2 cellular contexts compared by ENCODE assay signal in genomic region chr3:63922800-63923199, GRCh38.
TF ChIP-seq lines count a peak whose summit lies in the region.

No MANE protein-coding gene starts in this region.

TF ChIP-seq in liver, 16 proteins besides CTCF, POLR2A, EP300 and RAD21:
- TF ChIP-seq HNF4G (IDR thresholded peaks at IDR 0.05) (no peak), GABPA (IDR thresholded peaks at IDR 0.05 in 1 of 2, conservative IDR thresholded peaks at IDR 0.05 in 1 of 2) (no peak), SP1 (IDR thresholded peaks at IDR 0.05) (peak; percentile 51), HNF4A (conservative IDR thresholded peaks at IDR 0.05) (peak; percentile 80 to 86), YY1 (IDR thresholded peaks at IDR 0.05) (peak; percentile 38), RXRA (IDR thresholded peaks at IDR 0.05) (peak in 1 of 2 donors; percentile 46), EGR1 (IDR thresholded peaks at IDR 0.05; ENCODE audit: low read depth in 2 of 2) (no peak), ZBTB33 (IDR thresholded peaks at IDR 0.05) (peak; percentile 57)
- TF ChIP-seq, protein P1, sequence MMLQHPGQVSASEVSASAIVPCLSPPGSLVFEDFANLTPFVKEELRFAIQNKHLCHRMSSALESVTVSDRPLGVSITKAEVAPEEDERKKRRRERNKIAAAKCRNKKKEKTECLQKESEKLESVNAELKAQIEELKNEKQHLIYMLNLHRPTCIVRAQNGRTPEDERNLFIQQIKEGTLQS (IDR thresholded peaks at IDR 0.05): no peak

TF ChIP-seq in HepG2, 621 proteins besides CTCF, POLR2A, EP300 and RAD21:
- TF ChIP-seq ZNF543 (CRISPR knock-in tag; IDR thresholded peaks at IDR 0.05) (no peak), ZNF451 (CRISPR knock-in tag; IDR thresholded peaks at IDR 0.05) (no peak), PCBP1 (IDR thresholded peaks at IDR 0.05; ENCODE audit: borderline replicate concordance, low read depth, low read length) (no peak), RFX1 (IDR thresholded peaks at IDR 0.05) (no peak), ZNF234 (CRISPR knock-in tag; conservative IDR thresholded peaks at IDR 0.05) (no peak), ZNF703 (CRISPR knock-in tag; IDR thresholded peaks at IDR 0.05; ENCODE audit: borderline replicate concordance) (no peak), PCBP2 (optimal IDR thresholded peaks at IDR 0.05; ENCODE audit: low read depth, low read length, poor library complexity, severe bottlenecking) (no peak), ZNF264 (CRISPR knock-in tag; IDR thresholded peaks at IDR 0.05) (no peak), ZSCAN29 (CRISPR knock-in tag; conservative IDR thresholded peaks at IDR 0.05) (no peak), ZNF431 (CRISPR knock-in tag; IDR thresholded peaks at IDR 0.05; ENCODE audit: borderline replicate concordance, low read depth) (no peak), E2F2 (CRISPR knock-in tag; IDR thresholded peaks at IDR 0.05; ENCODE audit: borderline replicate concordance) (no peak), KAT7 (CRISPR knock-in tag; IDR thresholded peaks at IDR 0.05; ENCODE audit: borderline replicate concordance) (no peak), KDM4B (CRISPR knock-in tag; IDR thresholded peaks at IDR 0.05) (no peak), ZZZ3 (CRISPR knock-in tag; IDR thresholded peaks at IDR 0.05; ENCODE audit: borderline replicate concordance) (no peak)
